In the genomic region with DNA sequence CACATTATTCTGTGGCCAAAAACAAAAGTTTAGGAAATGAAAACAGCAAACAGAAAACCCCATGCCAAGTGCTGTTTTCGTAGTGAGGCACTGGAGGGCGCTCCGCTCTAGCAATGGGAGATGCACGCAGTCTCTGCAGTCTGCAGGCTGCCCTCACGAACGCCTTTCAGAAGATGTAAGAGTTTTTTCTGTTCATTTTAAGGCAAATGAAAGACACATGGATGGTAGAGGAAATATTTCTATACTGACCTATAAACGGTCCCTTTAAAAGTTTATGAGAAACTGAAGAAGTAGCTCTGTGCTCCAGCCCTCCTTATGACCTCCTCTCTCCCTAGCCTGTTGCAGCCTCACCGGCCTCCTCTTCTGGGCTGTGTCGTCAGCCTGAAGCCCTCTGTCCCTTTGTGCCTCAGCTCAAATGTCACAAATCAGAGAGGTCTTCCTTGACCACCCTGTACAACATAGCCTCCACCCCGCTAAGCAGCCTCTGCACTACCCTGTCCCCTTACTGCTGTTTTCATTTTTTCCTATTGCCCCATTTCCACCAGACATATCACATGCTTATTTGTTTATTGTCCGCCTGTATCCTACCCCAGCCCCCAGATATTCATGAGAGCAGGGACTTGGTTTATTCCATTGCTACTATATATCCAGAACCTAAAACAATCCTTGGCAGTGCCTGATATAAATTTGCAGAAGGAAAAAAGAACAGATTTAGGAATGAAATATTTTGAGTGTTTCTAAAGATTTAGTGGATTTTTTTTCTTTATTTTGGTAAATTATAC, we compare ENCODE assay signal across 9 cellular contexts. TPM values are rescaled to one million over a fixed set of nuclear protein-coding genes. Genes with fewer than 3 reads are reported as not detected.
DNase-seq lines count a peak whose midpoint lies in the region; ATAC-seq and TF ChIP-seq lines count a peak whose summit lies in the region.
"Had no signal": no experiment of that assay in that cellular context is flagged by ENCODE, and none has a peak within 500 bp of the region (broad histone marks: within the 10 kb centered on the region; RNA-seq: fewer than 3 reads in every experiment).

No MANE protein-coding gene starts in this region.

- peaks cover 25% of the 10 kb centered on the region for H3K4me1 Mint-ChIP-seq in type B pancreatic cell (ENCODE audit: unreplicated experiment)
- H3K4me1 Mint-ChIP-seq in activated T-helper 1 cell treated with anti-CD3 and anti-CD28 coated beads, Interleukin-12 subunit alpha, Interleukin-12 subunit beta, Interleukin-2, Interleukin-4 antibody, amounts not matched to agents 30 ng/mL and 10 ng/mL and 1 ng/mL, durations not matched to agents 14 hours and 24 hours and 36 hours (ENCODE audit: low read depth), result no peaks in the 10 kb centered on the region

- POLR2A ChIA-PET in AG04449 (lab: Yijun Ruan, JAX), result no interaction called here

- H3K4me3 Mint-ChIP-seq in type B pancreatic cell, result peak overlapping the region; percentile 41
- no peak overlapping the region for H3K4me3 Mint-ChIP-seq in activated T-helper 1 cell treated with anti-CD3 and anti-CD28 coated beads, Interleukin-12 subunit alpha, Interleukin-12 subunit beta, Interleukin-2, Interleukin-4 antibody, amounts not matched to agents 30 ng/mL and 10 ng/mL and 1 ng/mL, durations not matched to agents 14 hours and 24 hours and 36 hours

- no peak overlapping the region for H3K27ac Mint-ChIP-seq in type B pancreatic cell
- H3K27ac Mint-ChIP-seq in activated T-helper 1 cell treated with anti-CD3 and anti-CD28 coated beads, Interleukin-12 subunit alpha, Interleukin-12 subunit beta, Interleukin-2, Interleukin-4 antibody, amounts not matched to agents 30 ng/mL and 10 ng/mL and 1 ng/mL, durations not matched to agents 14 hours and 24 hours and 36 hours, result no peak overlapping the region

- ATAC-seq in GM21619 (IDR thresholded peaks at IDR 0.05; ENCODE audit: unreplicated experiment), result no peak

- intact Hi-C loops in activated T-helper 1 cell treated with anti-CD3 and anti-CD28 coated beads, Interleukin-12 subunit alpha, Interleukin-12 subunit beta, Interleukin-2, Interleukin-4 antibody, amounts not matched to agents 30 ng/mL and 10 ng/mL and 1 ng/mL, durations not matched to agents 14 hours and 24 hours and 36 hours (cut with micrococcal nuclease), result no loop called here

- TF ChIP-seq CTCF in AG04449 (IDR thresholded peaks at IDR 0.05; ENCODE audit: insufficient read depth, low read length, missing control alignments) (peak; percentile 69), GM10266 (IDR thresholded peaks at IDR 0.05; ENCODE audit: control insufficient read depth, insufficient read depth, low read depth, missing control alignments) (peak; percentile 74), astrocyte of the cerebellum (IDR thresholded peaks at IDR 0.05; ENCODE audit: low read depth, low read length, missing control alignments) (peak; percentile 92), type B pancreatic cell (conservative IDR thresholded peaks at IDR 0.05) (peak; percentile 91)

- H3K4me3 ChIP-seq in AG04449 (ENCODE audit: low read depth, low read length), result no peak overlapping the region
- H3K4me3 ChIP-seq in astrocyte of the cerebellum (ENCODE audit: low read depth, low read length), result no peak overlapping the region
- H3K4me3 ChIP-seq: thyroid gland had no signal

- CTCF ChIA-PET in AG04449 (lab: Yijun Ruan, JAX), result interaction anchor here (0.8 to 1.3 kb wide), 3 partner anchors 15 to 40 kb away, joined by 3 to 7 read pairs (median 5); no protein-coding TSS in a partner anchor

- no peaks in the 10 kb centered on the region for H3K27me3 Mint-ChIP-seq in type B pancreatic cell
- peaks cover 7% of the 10 kb centered on the region for H3K27me3 Mint-ChIP-seq in activated T-helper 1 cell treated with anti-CD3 and anti-CD28 coated beads, Interleukin-12 subunit alpha, Interleukin-12 subunit beta, Interleukin-2, Interleukin-4 antibody, amounts not matched to agents 30 ng/mL and 10 ng/mL and 1 ng/mL, durations not matched to agents 14 hours and 24 hours and 36 hours (ENCODE audit: insufficient read depth)

- in situ Hi-C loops in astrocyte of the cerebellum (cut with HindIII; ENCODE audit: low sequenced_read_pairs), result no loop called here

- no peaks in the 10 kb centered on the region for H3K36me3 Mint-ChIP-seq in type B pancreatic cell
- H3K36me3 Mint-ChIP-seq in activated T-helper 1 cell treated with anti-CD3 and anti-CD28 coated beads, Interleukin-12 subunit alpha, Interleukin-12 subunit beta, Interleukin-2, Interleukin-4 antibody, amounts not matched to agents 30 ng/mL and 10 ng/mL and 1 ng/mL, durations not matched to agents 14 hours and 24 hours and 36 hours (ENCODE audit: low read depth), result no peaks in the 10 kb centered on the region

- no peaks in the 10 kb centered on the region for H3K9me3 Mint-ChIP-seq in type B pancreatic cell
- H3K9me3 Mint-ChIP-seq in activated T-helper 1 cell treated with anti-CD3 and anti-CD28 coated beads, Interleukin-12 subunit alpha, Interleukin-12 subunit beta, Interleukin-2, Interleukin-4 antibody, amounts not matched to agents 30 ng/mL and 10 ng/mL and 1 ng/mL, durations not matched to agents 14 hours and 24 hours and 36 hours, result no peaks in the 10 kb centered on the region

- DNase-seq in AG04449 (ENCODE audit: low read depth, low spot score) (no peak), GM10266 (ENCODE audit: extremely low spot score) (peak; percentile 29), MV-4-11 (lab: John Stamatoyannopoulos, UW) (peak; percentile 23), astrocyte of the cerebellum (ENCODE audit: low read depth) (peak; percentile 49), inferior parietal cortex (ENCODE audit: extremely low spot score) (peak; percentile 62), type B pancreatic cell (ENCODE audit: extremely low spot score, unreplicated experiment) (no peak)
- DNase-seq in activated T-helper 1 cell treated with anti-CD3 and anti-CD28 coated beads, Interleukin-12 subunit alpha, Interleukin-12 subunit beta, Interleukin-2, Interleukin-4 antibody, amounts not matched to agents 30 ng/mL and 10 ng/mL and 1 ng/mL, durations not matched to agents 14 hours and 24 hours and 36 hours (ENCODE audit: low spot score), result no peak

RNA-seq across cellular contexts. Expression of a gene that starts 11.2 kb away (rescaled TPM):
- total RNA-seq in type B pancreatic cell (ENCODE audit: low replicate concordance), result 7.2 and 19.6 TPM in 2 replicates
- 1.8 and 2.1 TPM in 2 replicates for total RNA-seq in activated T-helper 1 cell treated with anti-CD3 and anti-CD28 coated beads, Interleukin-12 subunit alpha, Interleukin-12 subunit beta, Interleukin-2, Interleukin-4 antibody, amounts not matched to agents 30 ng/mL and 10 ng/mL and 1 ng/mL, durations not matched to agents 14 hours and 24 hours and 36 hours

Comparison
In these comparisons a context has a peak if more than half of its experiments do, and no peak if none do; other contexts are left out.
1. DNase-seq: peak in GM10266 (single experiment), MV-4-11 (single experiment), astrocyte of the cerebellum (single experiment) and inferior parietal cortex (single experiment); none in AG04449 (single experiment), type B pancreatic cell (single experiment) and activated T-helper 1 cell treated with anti-CD3 and anti-CD28 coated beads, Interleukin-12 subunit alpha, Interleukin-12 subunit beta, Interleukin-2, Interleukin-4 antibody, amounts not matched to agents 30 ng/mL and 10 ng/mL and 1 ng/mL, durations not matched to agents 14 hours and 24 hours and 36 hours (single experiment).
2. Peak in every context shown above with its lines, with median percentiles within 50 percentile points of each other: CTCF ChIP-seq.